In genomic region chr14:51240804-51241380, GRCh38 we compare ENCODE assay signal across 10 cellular contexts. TPM values are rescaled to one million over a fixed set of nuclear protein-coding genes. Genes with fewer than 3 reads are reported as not detected.
DNase-seq lines count a peak whose midpoint lies in the region; ATAC-seq and TF ChIP-seq lines count a peak whose summit lies in the region.
"Had no signal": no experiment of that assay in that cellular context is flagged by ENCODE, and none has a peak within 500 bp of the region (broad histone marks: within the 10 kb centered on the region; RNA-seq: fewer than 3 reads in every experiment).

No MANE protein-coding gene starts in this region.

- no peaks in the 10 kb centered on the region for H3F3A ChIP-seq in GM23338 (replicated peaks; ENCODE audit: low read depth)

- ATAC-seq in GM23338: no peak

- H3K27me3 ChIP-seq in GM23338 (ENCODE audit: insufficient read depth) (no peaks in the 10 kb centered on the region), adipocyte (replicated peaks; ENCODE audit: control insufficient read depth, insufficient read depth, low read length) (no peaks in the 10 kb centered on the region), stomach smooth muscle (ENCODE audit: control insufficient read depth in 1 of 2, insufficient read depth in 2 of 2, low read length in 2 of 2) (no peaks in the 10 kb centered on the region)

- no peaks in the 10 kb centered on the region for H3K9me3 Mint-ChIP-seq in GM23338
- H3K9me3 Mint-ChIP-seq: neural crest cell; T-helper 1 cell treated with Interleukin-12 subunit alpha and Interleukin-12 subunit beta and Interleukin-4 antibody, amounts not matched to agents 30 μg/mL and 1 μg/mL, for 36 hours had no signal

- no peak overlapping the region for H2AFZ ChIP-seq in GM23338

- H3K36me3 ChIP-seq in GM23338 (ENCODE audit: insufficient read depth) (peaks cover 10% of the 10 kb centered on the region; the same call in 1 of the 2 replicates), adipocyte (ENCODE audit: control insufficient read depth, insufficient read depth, low read length, severe bottlenecking) (peaks cover 10% of the 10 kb centered on the region), stomach smooth muscle (ENCODE audit: control insufficient read depth in 2 of 2, insufficient read depth in 2 of 2, low read length in 2 of 2) (no peaks in the 10 kb centered on the region)

- peaks cover 25% of the 10 kb centered on the region for H3K36me3 Mint-ChIP-seq in GM23338 (ENCODE audit: low read depth)

- no peaks in the 10 kb centered on the region for H3K9me2 ChIP-seq in GM23338 (ENCODE audit: insufficient read depth)

- H4K20me1 ChIP-seq in GM23338 (replicated peaks; ENCODE audit: insufficient read depth): peaks cover 5% of the 10 kb centered on the region; the same call in 1 of the 2 replicates

- H3K27ac Mint-ChIP-seq in GM23338: no peak overlapping the region
- H3K27ac Mint-ChIP-seq: T-helper 1 cell treated with Interleukin-12 subunit alpha and Interleukin-12 subunit beta and Interleukin-4 antibody, amounts not matched to agents 30 μg/mL and 1 μg/mL, for 36 hours had no signal

- no peaks in the 10 kb centered on the region for H3K9me3 ChIP-seq in adipocyte (ENCODE audit: control insufficient read depth, low read length)
- no peaks in the 10 kb centered on the region for H3K9me3 ChIP-seq in iPS-18c (ENCODE audit: control insufficient read depth, insufficient read depth, low read length)
- no peaks in the 10 kb centered on the region for H3K9me3 ChIP-seq in stomach smooth muscle (ENCODE audit: control insufficient read depth in 2 of 2, low read length in 2 of 2)

- H3K4me1 ChIP-seq in GM23338 (ENCODE audit: insufficient read depth) (peaks cover 38% of the 10 kb centered on the region), adipocyte (ENCODE audit: control insufficient read depth, insufficient read depth, low read length) (peaks cover 20% of the 10 kb centered on the region), stomach smooth muscle (ENCODE audit: control insufficient read depth, insufficient read depth, low read length) (no peaks in the 10 kb centered on the region)

- peak overlapping the region; percentile 92 for H3K27ac ChIP-seq in GM23338 (ENCODE audit: low read depth)
- peak overlapping the region; percentile 63 for H3K27ac ChIP-seq in stomach smooth muscle (ENCODE audit: low read length)

- H3K4me1 Mint-ChIP-seq in GM23338: peaks cover 37% of the 10 kb centered on the region

- H3K79me2 ChIP-seq in GM23338 (replicated peaks; ENCODE audit: insufficient read depth): peaks cover 57% of the 10 kb centered on the region

- H3K9ac ChIP-seq in adipocyte (ENCODE audit: low read length) (peak overlapping the region; percentile 99), stomach smooth muscle (ENCODE audit: low read length in 2 of 2) (peak overlapping the region; percentile 83 to 90)

- DNase-seq in GM23338 (ENCODE audit: low spot score) (no peak), adipocyte (ENCODE audit: low read depth) (peak; percentile 7), NOMO-1 treated with dmso at 0.1 percent for 144 hours (lab: John Stamatoyannopoulos, UW; ENCODE audit: unreplicated experiment) (no peak), NCI-H1092 (lab: John Stamatoyannopoulos, UW) (no peak)
- DNase-seq in stimulated activated CD4-positive, alpha-beta T cell treated with anti-CD3 and anti-CD28 coated beads, Interleukin-4, amount 100 ng/mL, for 4 hours: no peak
- DNase-seq in activated CD8-positive, alpha-beta memory T cell treated with anti-CD3 and anti-CD28 coated beads for 24 hours: no peak

- H3K4me3 Mint-ChIP-seq in GM23338: no peak overlapping the region
- H3K4me3 Mint-ChIP-seq: neural crest cell; T-helper 1 cell treated with Interleukin-12 subunit alpha and Interleukin-12 subunit beta and Interleukin-4 antibody, amounts not matched to agents 30 μg/mL and 1 μg/mL, for 36 hours had no signal

- peaks cover 3% of the 10 kb centered on the region for H3K27me3 Mint-ChIP-seq in GM23338 (ENCODE audit: insufficient read depth, low read depth, poor library complexity)

- peak overlapping the region; percentile 89 for H3K4me3 ChIP-seq in GM23338
- H3K4me3 ChIP-seq in adipocyte (ENCODE audit: low read length): peak overlapping the region; percentile 99
- peak overlapping the region; percentile 95 for H3K4me3 ChIP-seq in iPS-18c (ENCODE audit: insufficient read depth, low read depth, low read length)
- peak overlapping the region; percentile 95 to 96 for H3K4me3 ChIP-seq in stomach smooth muscle (ENCODE audit: low read length in 2 of 2)

- TF ChIP-seq CTCF in GM23338 (conservative IDR thresholded peaks at IDR 0.05; ENCODE audit: low read depth in 2 of 2): no peak

- H3K4me2 ChIP-seq in GM23338: peak overlapping the region; percentile 90

TF ChIP-seq in GM23338, 12 proteins besides CTCF, POLR2A, EP300 and RAD21 (continues in another document):
- TF ChIP-seq NANOG (IDR thresholded peaks at IDR 0.05; ENCODE audit: borderline replicate concordance) (no peak), ETS1 (IDR thresholded peaks at IDR 0.05) (no peak), CREB1 (CRISPR knock-in tag; IDR thresholded peaks at IDR 0.05; ENCODE audit: low read depth) (no peak), REST (IDR thresholded peaks at IDR 0.05; ENCODE audit: unreplicated experiment) (no peak), JUNB (IDR thresholded peaks at IDR 0.05; ENCODE audit: unreplicated experiment) (no peak)

RNA-seq across cellular contexts. Expression of gene TMX1, which starts 0.8 kb away (rescaled TPM):
- 123 and 126 TPM in 2 replicates for total RNA-seq in GM23338 (2014; rRNA removed; shearing (Covaris generic))
- polyA plus RNA-seq in GM23338 (2016; fragmentation: Nextera tagmentation; extraction: Ambion mirVana): 49.6 and 61.5 TPM in 2 replicates
